ENCODE assay signal across 8 cellular contexts in the genomic region with DNA sequence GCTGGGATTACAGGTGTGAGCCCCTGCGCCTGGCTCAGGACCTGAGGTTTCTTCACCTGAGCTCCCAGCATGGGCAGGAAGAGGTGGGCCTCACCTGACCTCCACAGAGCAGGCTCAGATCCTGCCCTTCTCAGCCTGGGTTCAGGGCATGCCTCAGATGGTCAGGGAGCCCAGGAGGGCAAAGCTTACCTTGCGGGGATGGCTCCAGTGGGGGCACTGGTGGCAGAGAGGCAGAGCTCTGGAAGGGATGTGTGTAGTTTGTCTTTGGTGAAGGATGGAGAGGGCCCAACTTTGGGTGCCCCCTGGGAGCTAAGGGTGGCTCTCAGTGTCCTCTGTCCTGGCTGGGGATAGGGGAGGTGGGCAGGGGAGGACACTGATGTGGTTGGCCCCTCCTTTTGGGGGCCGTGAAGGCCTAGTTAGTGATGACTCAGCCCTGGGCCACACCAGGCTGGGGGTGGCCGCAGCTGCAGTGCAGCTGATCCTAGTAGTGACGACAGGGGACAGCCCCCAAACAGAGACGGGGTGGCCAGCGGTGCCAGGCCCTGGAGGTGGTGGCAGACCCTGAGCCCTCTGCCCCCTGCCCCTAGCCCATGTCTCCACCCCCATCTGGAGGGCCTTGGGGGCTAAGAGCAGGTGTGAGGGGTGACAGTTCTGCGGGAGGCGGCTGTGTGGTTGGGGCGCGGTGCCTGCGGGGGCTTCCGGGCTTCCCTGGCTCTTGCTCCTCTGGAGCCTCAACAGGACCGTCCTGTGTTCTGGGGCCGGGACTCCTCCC. TPM values are rescaled to one million over a fixed set of nuclear protein-coding genes. Genes with fewer than 3 reads are reported as not detected.
DNase-seq lines count a peak whose midpoint lies in the region; ATAC-seq, FAIRE-seq and TF ChIP-seq lines count a peak whose summit lies in the region.
"Had no signal": no experiment of that assay in that cellular context is flagged by ENCODE, and none has a peak within 500 bp of the region (broad histone marks: within the 10 kb centered on the region; RNA-seq: fewer than 3 reads in every experiment).

No MANE protein-coding gene starts in this region.

- no peak for FAIRE-seq in small intestine (lab: Jason Lieb, UNC)
- FAIRE-seq: colon had no signal

- H3K27ac ChIP-seq in heart right ventricle (peak overlapping the region; percentile 88 to 98 (median 95)), small intestine (ENCODE audit: low read depth in 1 of 2, low read length in 1 of 2) (peak overlapping the region; percentile 59 to 88)

- intact Hi-C loops in heart right ventricle (cut with DNase I): loop anchor here in 1 of 10 donors (10.0 kb wide), 1 partner anchor 488 kb away; no protein-coding TSS in a partner anchor

- DNase-seq in RPMI7951 (ENCODE audit: low read depth) (peak; percentile 64), heart right ventricle (no peak), small intestine (no peak), G401 (ENCODE audit: low spot score) (no peak)
- DNase-seq in stimulated activated CD4-positive, alpha-beta T cell treated with anti-CD3 and anti-CD28 coated beads, Interleukin-4, amount 100 ng/mL, for 4 hours: no peak
- DNase-seq: stimulated activated CD4-positive, alpha-beta T cell treated with anti-CD3 and anti-CD28 coated beads, Interleukin-15, amount 100 ng/mL, for 24 hours had no signal

- H3K4me3 ChIP-seq in heart right ventricle: peak overlapping the region in 9 of 10 donors; percentile 52 to 94 (median 84)
- no peak overlapping the region for H3K4me3 ChIP-seq in small intestine (ENCODE audit: low read depth in 1 of 2, low read length in 2 of 2)

- no peak for TF ChIP-seq CTCF in heart right ventricle (IDR thresholded peaks at IDR 0.05)

- WGBS in heart right ventricle, 2 donors: 51 to 55% methylated on average over 10 to 15 of the region's 15 CpGs
- 64 to 88% (median 68%) methylated on average over 13 to 15 of the region's 15 CpGs for WGBS in small intestine, 3 donors

- in situ Hi-C loops in G401 (cut with HindIII; ENCODE audit: low sequenced_read_pairs): no loop called here

- peaks cover 0 to 59% (median 7%) of the 10 kb centered on the region in 9 donors for H3K36me3 ChIP-seq in heart right ventricle
- H3K36me3 ChIP-seq in small intestine (ENCODE audit: control insufficient read depth in 2 of 2, insufficient read depth in 2 of 2, low read length in 2 of 2): no peaks in the 10 kb centered on the region

- ATAC-seq in heart right ventricle (peak; percentile 18 to 51 (median 40)), HG03175 (IDR thresholded peaks at IDR 0.05; ENCODE audit: unreplicated experiment) (no peak)

- peaks cover 24 to 94% (median 78%) of the 10 kb centered on the region in 9 donors for H3K4me1 ChIP-seq in heart right ventricle
- no peaks in the 10 kb centered on the region for H3K4me1 ChIP-seq in small intestine (ENCODE audit: control insufficient read depth in 2 of 2, insufficient read depth in 1 of 2, low read depth in 1 of 2, low read length in 1 of 2)

- H3K27me3 ChIP-seq in heart right ventricle (peaks cover 0 to 14% (median 0%) of the 10 kb centered on the region in 7 donors), small intestine (ENCODE audit: control insufficient read depth in 2 of 2, insufficient read depth in 2 of 2, low read length in 2 of 2) (no peaks in the 10 kb centered on the region)

- H3K9me3 ChIP-seq in heart right ventricle: no peaks in the 10 kb centered on the region
- H3K9me3 ChIP-seq in small intestine (ENCODE audit: control insufficient read depth, low read depth): no peaks in the 10 kb centered on the region

RNA-seq across cellular contexts. Expression of a gene that starts 5.8 kb away (rescaled TPM):
- total RNA-seq in RPMI7951 (2014; rRNA removed; shearing (Covaris generic)): 49.0 and 51.1 TPM in 2 replicates
- total RNA-seq in heart right ventricle: 100 to 1,000 TPM in 9 of 10 donors, 10 to 100 TPM in 1; 94.3 to 429 (median 146) TPM
- 100 to 1,000 TPM; 314 to 640 TPM for polyA plus RNA-seq in heart right ventricle
- 10 to 100 TPM; 15.7 to 76.1 (median 54.3) TPM for polyA plus RNA-seq in small intestine
- total RNA-seq in G401 (2014; rRNA removed; shearing (Covaris generic)): 20.5 and 28.9 TPM in 2 replicates

RNA-seq across cellular contexts. Expression of a gene that starts 12.9 kb away (rescaled TPM):
- 0.20 and 0.24 TPM in 2 replicates for total RNA-seq in RPMI7951 (2014; rRNA removed; shearing (Covaris generic))
- under 1 TPM in 1 of 10 donors, not detected in 9; 0.39 TPM for total RNA-seq in heart right ventricle
- polyA plus RNA-seq in heart right ventricle (under 1 TPM in 1 of 2 donors, not detected in 1; 0.54 TPM), small intestine (under 1 TPM in 2 of 3 donors, not detected in 1; 0.48 to 0.81 TPM)
- total RNA-seq in G401 (2014; rRNA removed; shearing (Covaris generic)): not detected in 2 replicates

RNA-seq across cellular contexts. Expression of a gene that starts 15.2 kb away (rescaled TPM):
- 24.8 and 48.2 TPM in 2 replicates for total RNA-seq in RPMI7951 (2014; rRNA removed; shearing (Covaris generic))
- 10 to 100 TPM in 8 of 10 donors, 1 to 10 TPM in 2; 9.8 to 24.9 (median 12.3) TPM for total RNA-seq in heart right ventricle
- 10 to 100 TPM; 16.1 to 51.9 TPM for polyA plus RNA-seq in heart right ventricle
- polyA plus RNA-seq in small intestine: 10 to 100 TPM; 13.0 to 27.6 (median 22.2) TPM
- 25.2 and 36.6 TPM in 2 replicates for total RNA-seq in G401 (2014; rRNA removed; shearing (Covaris generic))

RNA-seq across cellular contexts. Expression of a gene that starts 15.3 kb away (rescaled TPM):
- total RNA-seq in RPMI7951 (2014; rRNA removed; shearing (Covaris generic)): 19.0 and 19.5 TPM in 2 replicates
- 10 to 100 TPM; 54.7 to 87.0 (median 71.5) TPM for total RNA-seq in heart right ventricle
- polyA plus RNA-seq in heart right ventricle (10 to 100 TPM; 28.8 to 83.3 TPM), small intestine (10 to 100 TPM; 35.1 to 73.1 (median 47.0) TPM)
- total RNA-seq in G401 (2014; rRNA removed; shearing (Covaris generic)): 23.3 and 36.4 TPM in 2 replicates

RNA-seq across cellular contexts. Expression of a gene that starts 22.9 kb away (rescaled TPM):
- total RNA-seq in RPMI7951 (2014; rRNA removed; shearing (Covaris generic)): 9.7 and 13.6 TPM in 2 replicates
- 10 to 100 TPM in 9 of 10 donors, 1 to 10 TPM in 1; 9.5 to 24.7 (median 14.2) TPM for total RNA-seq in heart right ventricle
- polyA plus RNA-seq in heart right ventricle (10 to 100 TPM; 12.6 to 25.3 TPM), small intestine (10 to 100 TPM; 27.6 to 51.9 (median 31.8) TPM)
- total RNA-seq in G401 (2014; rRNA removed; shearing (Covaris generic)): 58.0 and 72.1 TPM in 2 replicates

Comparison
In these comparisons a context has a peak if more than half of its experiments do, and no peak if none do; other contexts are left out.
1. H3K4me3 ChIP-seq: peak in heart right ventricle (9 of 10); none in small intestine (0 of 2).